Comparison of ENCODE assay signal across 1 cellular context in genomic region chr13:73754727-73755292, GRCh38.
TF ChIP-seq lines count a peak whose summit lies in the region.

No MANE protein-coding gene starts in this region.

TF ChIP-seq in GM23338, 12 proteins besides CTCF, POLR2A, EP300 and RAD21 (continued from another document):
- TF ChIP-seq ZNF462 (CRISPR knock-in tag; IDR thresholded peaks at IDR 0.05) = no peak
- TF ChIP-seq STAT1 (IDR thresholded peaks at IDR 0.05; ENCODE audit: unreplicated experiment) = no peak
- TF ChIP-seq EZH2phosphoT487 (IDR thresholded peaks at IDR 0.05; ENCODE audit: unreplicated experiment) = no peak
- TF ChIP-seq JUNB (IDR thresholded peaks at IDR 0.05; ENCODE audit: unreplicated experiment) = no peak
- TF ChIP-seq REST (IDR thresholded peaks at IDR 0.05; ENCODE audit: unreplicated experiment) = no peak
- TF ChIP-seq ETS1 (IDR thresholded peaks at IDR 0.05) = no peak
- TF ChIP-seq POLR2AphosphoS5 (IDR thresholded peaks at IDR 0.05; ENCODE audit: low read depth) = no peak
